In the genomic region with DNA sequence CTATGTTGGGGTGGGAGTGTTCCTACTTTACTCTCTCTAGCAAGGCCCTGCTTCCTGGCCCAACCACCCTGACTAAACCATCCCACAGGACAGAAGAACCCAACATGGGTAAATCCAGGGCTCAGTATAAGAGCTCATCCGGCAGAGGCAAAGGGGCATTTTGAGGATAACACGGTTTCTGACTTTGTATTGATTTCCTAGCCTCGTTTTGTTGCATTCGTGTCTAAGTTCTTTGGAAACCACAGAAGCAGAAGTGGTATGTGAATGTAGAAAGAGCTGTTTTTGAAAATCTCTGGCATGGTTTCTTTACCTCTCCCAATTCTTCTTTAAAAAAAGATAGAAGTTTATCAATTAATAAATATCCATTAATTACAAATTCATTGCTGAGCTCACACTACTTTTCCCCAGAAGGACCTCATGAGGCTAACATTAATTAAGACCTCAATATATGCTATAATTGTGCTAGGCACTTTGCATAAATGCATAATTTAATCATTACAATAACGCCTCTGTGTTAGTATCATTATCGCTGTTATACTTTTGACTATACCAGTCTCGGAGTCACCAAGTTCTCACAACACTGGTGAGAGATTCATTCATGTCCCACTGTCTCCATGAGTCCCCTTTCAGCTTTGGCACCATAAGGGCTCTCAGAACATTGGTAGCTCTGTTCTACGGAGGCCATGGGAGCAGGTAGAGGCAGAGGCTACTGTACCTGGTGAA, we compare ENCODE assay signal across 18 cellular contexts. TPM values are rescaled to one million over a fixed set of nuclear protein-coding genes. Genes with fewer than 3 reads are reported as not detected.
A peak's percentile ranks its signal among the peaks of the same experiment; 100 is the strongest.
DNase-seq lines count a peak whose midpoint lies in the region; ATAC-seq and TF ChIP-seq lines count a peak whose summit lies in the region.
"Had no signal": no experiment of that assay in that cellular context is flagged by ENCODE, and none has a peak within 500 bp of the region (broad histone marks: within the 10 kb centered on the region; RNA-seq: fewer than 3 reads in every experiment).

No MANE protein-coding gene starts in this region.

- no peak overlapping the region for H3K4me3 ChIP-seq in prostate gland
- H3K4me3 ChIP-seq: coronary artery had no signal

- no peak for TF ChIP-seq POLR2A in prostate gland (IDR thresholded peaks at IDR 0.05)

- DNase-seq in SKM-1 (lab: John Stamatoyannopoulos, UW; ENCODE audit: unreplicated experiment) (peak; percentile 38), prostate gland (ENCODE audit: low spot score) (no peak), midbrain (lab: John Stamatoyannopoulos, UW) (no peak), NCI-H446 treated with DMSO at 0.1 percent for 48 hours (lab: John Stamatoyannopoulos, UW) (no peak)
- DNase-seq: activated gamma-delta T cell treated with Interleukin-2 at 50 U/mL for 16 hours; foreskin keratinocyte; left cardiac atrium; NK-92 treated with Interleukin-12 subunit alpha and Interleukin-12 subunit beta, amount 100 ng/mL, for 24 hours; SIG-M5; T-helper 9 cell had no signal

- no peaks in the 10 kb centered on the region for H3K36me3 ChIP-seq in prostate gland

- intact Hi-C loops in prostate gland (cut with DNase I): no loop called here

- WGBS in prostate gland: 90% methylated on average over 8 of the region's 8 CpGs

- TF ChIP-seq CTCF in prostate gland (IDR thresholded peaks at IDR 0.05): no peak

- no peak overlapping the region for H3K27ac ChIP-seq in prostate gland
- H3K27ac ChIP-seq: coronary artery, foreskin keratinocyte had no signal

- no peaks in the 10 kb centered on the region for H3K4me1 ChIP-seq in prostate gland (replicated peaks)
- H3K4me1 ChIP-seq: foreskin keratinocyte had no signal

- peak; percentile 50 for ATAC-seq in GM18502 (IDR thresholded peaks at IDR 0.05; ENCODE audit: poor library complexity, unreplicated experiment)
- peak; percentile 39 for ATAC-seq in HG02610 (IDR thresholded peaks at IDR 0.05; ENCODE audit: unreplicated experiment)
- ATAC-seq in HG03457 (IDR thresholded peaks at IDR 0.05; ENCODE audit: unreplicated experiment): peak; percentile 34
- ATAC-seq in HG03342 (IDR thresholded peaks at IDR 0.05; ENCODE audit: unreplicated experiment): no peak
- ATAC-seq: foreskin keratinocyte, left cardiac atrium had no signal

- no peaks in the 10 kb centered on the region for H3K9me3 ChIP-seq in prostate gland

- H3K27me3 ChIP-seq in prostate gland (replicated peaks; ENCODE audit: insufficient read depth): no peaks in the 10 kb centered on the region

RNA-seq across cellular contexts. Expression of a gene that starts 5.8 kb away (rescaled TPM):
- not detected for total RNA-seq in prostate gland
- total RNA-seq: endothelial cell of umbilical vein, foreskin keratinocyte, left cardiac atrium, osteocyte, temporal lobe had no signal
